In the genomic region with DNA sequence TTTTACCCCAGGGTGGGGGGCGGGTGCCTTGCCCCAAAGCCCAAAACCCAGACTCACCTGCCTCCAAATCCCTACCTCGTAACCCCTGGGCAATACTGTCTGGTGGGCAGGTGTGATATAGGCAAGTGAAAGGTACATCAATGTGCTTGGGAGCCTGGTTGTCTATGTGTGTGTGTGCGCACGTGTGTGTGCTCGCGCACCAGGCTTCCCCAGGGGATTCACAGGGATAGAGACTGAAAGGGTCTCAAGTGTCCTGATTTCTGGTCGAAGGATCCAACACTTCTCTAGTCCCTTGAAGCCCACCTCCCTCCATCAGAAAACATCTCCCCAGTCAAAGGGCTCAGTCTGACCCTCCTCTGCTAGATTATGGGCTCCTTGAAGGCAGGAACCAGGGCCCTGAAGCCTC, we compare ENCODE assay signal across 1 cellular context.
TF ChIP-seq lines count a peak whose summit lies in the region.

No MANE protein-coding gene starts in this region.

TF ChIP-seq in IMR-90, 13 proteins besides CTCF, POLR2A, EP300 and RAD21 (continued from another document):
- no peak for TF ChIP-seq MAZ (IDR thresholded peaks at IDR 0.05; ENCODE audit: borderline replicate concordance, low read depth, low read length)
- no peak for TF ChIP-seq SMC3 (IDR thresholded peaks at IDR 0.05; ENCODE audit: low read depth, low read length)
- TF ChIP-seq CHD1 (IDR thresholded peaks at IDR 0.05; ENCODE audit: low read depth, low read length): no peak
- no peak for TF ChIP-seq RCOR1 (IDR thresholded peaks at IDR 0.05; ENCODE audit: insufficient replicate concordance, low read length)
- no peak for TF ChIP-seq MXI1 (IDR thresholded peaks at IDR 0.05; ENCODE audit: borderline replicate concordance, low read depth, low read length)
- no peak for TF ChIP-seq FOS (IDR thresholded peaks at IDR 0.05; ENCODE audit: low read depth, low read length)
- no peak for TF ChIP-seq MAFK (IDR thresholded peaks at IDR 0.05; ENCODE audit: low read depth, low read length)
- no peak for TF ChIP-seq RFX5 (IDR thresholded peaks at IDR 0.05; ENCODE audit: low read depth, low read length)
- no peak for TF ChIP-seq ELK1 (IDR thresholded peaks at IDR 0.05; ENCODE audit: borderline replicate concordance, low read depth, low read length)
- TF ChIP-seq, protein P1, sequence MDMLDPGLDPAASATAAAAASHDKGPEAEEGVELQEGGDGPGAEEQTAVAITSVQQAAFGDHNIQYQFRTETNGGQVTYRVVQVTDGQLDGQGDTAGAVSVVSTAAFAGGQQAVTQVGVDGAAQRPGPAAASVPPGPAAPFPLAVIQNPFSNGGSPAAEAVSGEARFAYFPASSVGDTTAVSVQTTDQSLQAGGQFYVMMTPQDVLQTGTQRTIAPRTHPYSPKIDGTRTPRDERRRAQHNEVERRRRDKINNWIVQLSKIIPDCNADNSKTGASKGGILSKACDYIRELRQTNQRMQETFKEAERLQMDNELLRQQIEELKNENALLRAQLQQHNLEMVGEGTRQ (IDR thresholded peaks at IDR 0.05; ENCODE audit: low read depth, low read length): no peak
- no peak for TF ChIP-seq CEBPB (IDR thresholded peaks at IDR 0.05; ENCODE audit: low read depth, low read length)
